In genomic region chr13:45481688-45482087, GRCh38 we compare ENCODE assay signal across 16 cellular contexts.
"Had no signal": no experiment of that assay in that cellular context is flagged by ENCODE, and none has a peak within 500 bp of the region (broad histone marks: within the 10 kb centered on the region; RNA-seq: fewer than 3 reads in every experiment).

No MANE protein-coding gene starts in this region.

- ATAC-seq: activated CD4-positive, alpha-beta T cell treated with anti-CD3 and anti-CD28 coated beads for 36 hours; activated CD8-positive, alpha-beta T cell treated with anti-CD3 and anti-CD28 coated beads for 36 hours; lower lobe of right lung; naive thymus-derived CD8-positive, alpha-beta T cell had no signal

- H3K9me3 ChIP-seq: ascending aorta, colonic mucosa, lower lobe of right lung, prostate gland, sigmoid colon had no signal

- H3K4me2 ChIP-seq: hepatocyte had no signal

- H3K27ac ChIP-seq: ascending aorta, colonic mucosa, hepatocyte, lower lobe of right lung, sigmoid colon, WERI-Rb-1 had no signal

- H3K27me3 ChIP-seq: ascending aorta, colonic mucosa, hepatocyte, sigmoid colon had no signal

- H3K4me3 ChIP-seq: ascending aorta, colonic mucosa, hepatocyte, lower lobe of right lung, prostate gland, sigmoid colon had no signal

- H3K4me1 ChIP-seq: ascending aorta, colonic mucosa, lower lobe of right lung, prostate gland, sigmoid colon had no signal

- H2AFZ ChIP-seq: hepatocyte had no signal

- DNase-seq: activated CD4-positive, alpha-beta T cell treated with anti-CD3 and anti-CD28 coated beads for 36 hours; activated CD8-positive, alpha-beta memory T cell treated with anti-CD3 and anti-CD28 coated beads, Interleukin-2, amount 50 U/mL, for 48 hours; activated CD8-positive, alpha-beta T cell treated with anti-CD3 and anti-CD28 coated beads for 36 hours; activated naive CD8-positive, alpha-beta T cell treated with anti-CD3 and anti-CD28 coated beads, Interleukin-2, amount 10 ng/mL, durations not matched to agents 7 days and 5 days; colonic mucosa; kidney glomerular epithelial cell; lower lobe of right lung; naive thymus-derived CD8-positive, alpha-beta T cell; sigmoid colon; stimulated activated CD4-positive, alpha-beta T cell treated with anti-CD3 and anti-CD28 coated beads, Interleukin-12 subunit alpha, Interleukin-12 subunit beta, amount 100 ng/mL, for 4 hours; stimulated activated naive CD4-positive, alpha-beta T cell; trophoblast cell; WERI-Rb-1 had no signal
